In the genomic region with DNA sequence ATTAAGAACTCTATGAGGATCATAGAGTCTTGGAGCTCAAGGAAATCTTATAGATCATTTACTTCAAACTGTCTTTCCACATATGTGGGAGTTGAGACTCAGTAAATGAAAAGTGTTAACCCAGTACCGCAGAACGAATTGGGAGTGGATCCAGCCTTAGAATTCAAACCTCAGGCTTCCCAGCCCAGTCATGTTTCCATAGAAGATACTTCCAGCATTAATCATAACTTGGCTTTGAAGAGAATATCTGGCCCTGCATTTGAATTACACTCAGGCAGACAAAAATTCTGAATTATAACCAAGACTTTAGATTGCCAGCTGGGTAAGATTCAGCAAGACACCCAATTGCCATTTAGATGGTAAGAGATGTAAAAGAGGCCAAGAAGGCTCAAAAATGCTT, we compare ENCODE assay signal across 19 cellular contexts.
DNase-seq lines count a peak whose midpoint lies in the region; ATAC-seq and TF ChIP-seq lines count a peak whose summit lies in the region.
"Had no signal": no experiment of that assay in that cellular context is flagged by ENCODE, and none has a peak within 500 bp of the region (broad histone marks: within the 10 kb centered on the region; RNA-seq: fewer than 3 reads in every experiment).

No MANE protein-coding gene starts in this region.

- H3K27me3 ChIP-seq in PC-3 (ENCODE audit: low read length) = no peaks in the 10 kb centered on the region
- H3K27me3 ChIP-seq: esophagus squamous epithelium had no signal

- no peaks in the 10 kb centered on the region for H3K9me2 ChIP-seq in PC-3 (replicated peaks; ENCODE audit: low read length)

- DNase-seq in GM03348 (ENCODE audit: low spot score) (peak; percentile 78), fibroblast of pulmonary artery (ENCODE audit: low read depth) (peak; percentile 73), sciatic nerve (ENCODE audit: low spot score) (no peak), PC-3 (no peak), DMS153 treated with DMSO at 0.1 percent for 48 hours (lab: John Stamatoyannopoulos, UW; ENCODE audit: unreplicated experiment) (no peak)
- DNase-seq: activated CD4-positive, alpha-beta T cell treated with anti-CD3 and anti-CD28 coated beads, Interleukin-2, amount 50 U/mL, for 48 hours; C1 segment of cervical spinal cord; esophagus squamous epithelium; H7; mesenchymal stem cell; NCI-H2081; NCI-H748 treated with DMSO at 0.1 percent for 48 hours; PC-9; SW 1271 had no signal

- peak; percentile 51 for ATAC-seq in SK-N-SH treated with all-trans-retinoic acid at 6 μM for 48 hours
- ATAC-seq in sciatic nerve = peak; percentile 68
- ATAC-seq in PC-3 = no peak
- no peak for ATAC-seq in GM18907 (IDR thresholded peaks at IDR 0.05; ENCODE audit: unreplicated experiment)
- no peak for ATAC-seq in HG03097 (IDR thresholded peaks at IDR 0.05; ENCODE audit: low FRiP score, unreplicated experiment)
- ATAC-seq: GM12878, HepG2 had no signal

- H3K36me3 ChIP-seq in PC-3 (ENCODE audit: low read depth, low read length) = no peaks in the 10 kb centered on the region
- H3K36me3 ChIP-seq: esophagus squamous epithelium had no signal

- CTCF ChIA-PET in PC-3 (lab: Charles Lee) = interaction anchor here (0.6 kb wide), 1 partner anchor 1697 kb away, joined by 3 read pairs; no protein-coding TSS in a partner anchor

- TF ChIP-seq CTCF in fibroblast of pulmonary artery (IDR thresholded peaks at IDR 0.05; ENCODE audit: low read length, missing control alignments) (no peak), PC-3 (conservative IDR thresholded peaks at IDR 0.05; ENCODE audit: low read depth, low read length) (no peak)

- H3F3A ChIP-seq in PC-3 (ENCODE audit: low read length, unreplicated experiment) = no peaks in the 10 kb centered on the region

- H3K9ac ChIP-seq in PC-3 (ENCODE audit: low read length) = no peak overlapping the region

- no peak overlapping the region for H3K4me2 ChIP-seq in PC-3 (ENCODE audit: low read length)
- H3K4me2 ChIP-seq: PC-9 had no signal

- H4K20me1 ChIP-seq in PC-3 (ENCODE audit: low read length) = no peaks in the 10 kb centered on the region

- no peaks in the 10 kb centered on the region for H3K79me2 ChIP-seq in PC-3 (ENCODE audit: low read length)

- no peak overlapping the region for H3K27ac ChIP-seq in PC-3 (ENCODE audit: low read length)
- H3K27ac ChIP-seq: esophagus squamous epithelium, PC-9 had no signal

- intact Hi-C loops in sciatic nerve (cut with DNase I) (no loop called here), PC-3 (cut with micrococcal nuclease) (no loop called here)

- H2AFZ ChIP-seq in PC-3 (ENCODE audit: low read length) = no peak overlapping the region
- H2AFZ ChIP-seq: PC-9 had no signal

- no peaks in the 10 kb centered on the region for H3K9me3 ChIP-seq in PC-3 (ENCODE audit: low read length)
- H3K9me3 ChIP-seq: esophagus squamous epithelium had no signal

- no peak overlapping the region for H3K4me3 ChIP-seq in fibroblast of pulmonary artery (replicated peaks; ENCODE audit: low read depth, low read length)
- no peak overlapping the region for H3K4me3 ChIP-seq in PC-3 (ENCODE audit: low read length)
- H3K4me3 ChIP-seq: esophagus squamous epithelium, GM12878, PC-9 had no signal

- POLR2A ChIA-PET in PC-3 (lab: Charles Lee; ENCODE audit: unreplicated experiment) = no interaction called here

- BruUV-seq in PC-3 (replicated peaks; lab: Mats Ljungman, UMichigan) = no TSS peak

- no peaks in the 10 kb centered on the region for H3K4me1 ChIP-seq in PC-3 (ENCODE audit: insufficient read depth, low read length)
- H3K4me1 ChIP-seq: esophagus squamous epithelium had no signal

TF ChIP-seq in SK-N-SH treated with all-trans-retinoic acid at 6 μM for 48 hours, 23 proteins besides CTCF, POLR2A, EP300 and RAD21:
- TF ChIP-seq TOX (CRISPR knock-in tag; IDR thresholded peaks at IDR 0.05; ENCODE audit: borderline replicate concordance) (no peak), ZFP30 (CRISPR knock-in tag; IDR thresholded peaks at IDR 0.05) (no peak), ZNF565 (CRISPR knock-in tag; conservative IDR thresholded peaks at IDR 0.05; ENCODE audit: low read depth) (no peak), BACH2 (CRISPR knock-in tag; IDR thresholded peaks at IDR 0.05; ENCODE audit: borderline replicate concordance) (no peak), SNAI2 (CRISPR knock-in tag; IDR thresholded peaks at IDR 0.05) (no peak), ZC3H10 (CRISPR knock-in tag; IDR thresholded peaks at IDR 0.05) (no peak), ZNF8 (CRISPR knock-in tag; IDR thresholded peaks at IDR 0.05) (no peak), ARNTL (CRISPR knock-in tag; IDR thresholded peaks at IDR 0.05; ENCODE audit: borderline replicate concordance, low read depth) (no peak), CSDC2 (CRISPR knock-in tag; IDR thresholded peaks at IDR 0.05) (no peak)
- TF ChIP-seq, protein P1, sequence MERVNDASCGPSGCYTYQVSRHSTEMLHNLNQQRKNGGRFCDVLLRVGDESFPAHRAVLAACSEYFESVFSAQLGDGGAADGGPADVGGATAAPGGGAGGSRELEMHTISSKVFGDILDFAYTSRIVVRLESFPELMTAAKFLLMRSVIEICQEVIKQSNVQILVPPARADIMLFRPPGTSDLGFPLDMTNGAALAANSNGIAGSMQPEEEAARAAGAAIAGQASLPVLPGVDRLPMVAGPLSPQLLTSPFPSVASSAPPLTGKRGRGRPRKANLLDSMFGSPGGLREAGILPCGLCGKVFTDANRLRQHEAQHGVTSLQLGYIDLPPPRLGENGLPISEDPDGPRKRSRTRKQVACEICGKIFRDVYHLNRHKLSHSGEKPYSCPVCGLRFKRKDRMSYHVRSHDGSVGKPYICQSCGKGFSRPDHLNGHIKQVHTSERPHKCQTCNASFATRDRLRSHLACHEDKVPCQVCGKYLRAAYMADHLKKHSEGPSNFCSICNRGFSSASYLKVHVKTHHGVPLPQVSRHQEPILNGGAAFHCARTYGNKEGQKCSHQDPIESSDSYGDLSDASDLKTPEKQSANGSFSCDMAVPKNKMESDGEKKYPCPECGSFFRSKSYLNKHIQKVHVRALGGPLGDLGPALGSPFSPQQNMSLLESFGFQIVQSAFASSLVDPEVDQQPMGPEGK (CRISPR knock-in tag; IDR thresholded peaks at IDR 0.05; ENCODE audit: borderline replicate concordance) = no peak
- TF ChIP-seq, protein P2, sequence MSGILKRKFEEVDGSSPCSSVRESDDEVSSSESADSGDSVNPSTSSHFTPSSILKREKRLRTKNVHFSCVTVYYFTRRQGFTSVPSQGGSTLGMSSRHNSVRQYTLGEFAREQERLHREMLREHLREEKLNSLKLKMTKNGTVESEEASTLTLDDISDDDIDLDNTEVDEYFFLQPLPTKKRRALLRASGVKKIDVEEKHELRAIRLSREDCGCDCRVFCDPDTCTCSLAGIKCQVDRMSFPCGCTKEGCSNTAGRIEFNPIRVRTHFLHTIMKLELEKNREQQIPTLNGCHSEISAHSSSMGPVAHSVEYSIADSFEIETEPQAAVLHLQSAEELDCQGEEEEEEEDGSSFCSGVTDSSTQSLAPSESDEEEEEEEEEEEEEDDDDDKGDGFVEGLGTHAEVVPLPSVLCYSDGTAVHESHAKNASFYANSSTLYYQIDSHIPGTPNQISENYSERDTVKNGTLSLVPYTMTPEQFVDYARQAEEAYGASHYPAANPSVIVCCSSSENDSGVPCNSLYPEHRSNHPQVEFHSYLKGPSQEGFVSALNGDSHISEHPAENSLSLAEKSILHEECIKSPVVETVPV (CRISPR knock-in tag; IDR thresholded peaks at IDR 0.05) = no peak
- TF ChIP-seq, protein P3, sequence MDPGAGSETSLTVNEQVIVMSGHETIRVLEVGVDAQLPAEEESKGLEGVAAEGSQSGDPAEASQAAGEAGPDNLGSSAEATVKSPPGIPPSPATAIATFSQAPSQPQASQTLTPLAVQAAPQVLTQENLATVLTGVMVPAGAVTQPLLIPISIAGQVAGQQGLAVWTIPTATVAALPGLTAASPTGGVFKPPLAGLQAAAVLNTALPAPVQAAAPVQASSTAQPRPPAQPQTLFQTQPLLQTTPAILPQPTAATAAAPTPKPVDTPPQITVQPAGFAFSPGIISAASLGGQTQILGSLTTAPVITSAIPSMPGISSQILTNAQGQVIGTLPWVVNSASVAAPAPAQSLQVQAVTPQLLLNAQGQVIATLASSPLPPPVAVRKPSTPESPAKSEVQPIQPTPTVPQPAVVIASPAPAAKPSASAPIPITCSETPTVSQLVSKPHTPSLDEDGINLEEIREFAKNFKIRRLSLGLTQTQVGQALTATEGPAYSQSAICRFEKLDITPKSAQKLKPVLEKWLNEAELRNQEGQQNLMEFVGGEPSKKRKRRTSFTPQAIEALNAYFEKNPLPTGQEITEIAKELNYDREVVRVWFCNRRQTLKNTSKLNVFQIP (CRISPR knock-in tag; IDR thresholded peaks at IDR 0.05; ENCODE audit: borderline replicate concordance, low read depth) = no peak

Comparison
In these comparisons a context has a peak if more than half of its experiments do, and no peak if none do; other contexts are left out.
1. DNase-seq: peak in GM03348 (single experiment) and fibroblast of pulmonary artery (single experiment); none in sciatic nerve (single experiment), PC-3 (single experiment) and DMS153 treated with DMSO at 0.1 percent for 48 hours (single experiment).
2. ATAC-seq: peak in SK-N-SH treated with all-trans-retinoic acid at 6 μM for 48 hours (single experiment) and sciatic nerve (single experiment); none in PC-3 (single experiment), GM18907 (single experiment) and HG03097 (single experiment).